Comparison of ENCODE assay signal across 17 cellular contexts in genomic region chr3:194194051-194194756, GRCh38. TPM values are rescaled to one million over a fixed set of nuclear protein-coding genes. Genes with fewer than 3 reads are reported as not detected.
DNase-seq lines count a peak whose midpoint lies in the region; ATAC-seq and TF ChIP-seq lines count a peak whose summit lies in the region.
"Had no signal": no experiment of that assay in that cellular context is flagged by ENCODE, and none has a peak within 500 bp of the region (broad histone marks: within the 10 kb centered on the region; RNA-seq: fewer than 3 reads in every experiment).

No MANE protein-coding gene starts in this region.

- H3K36me3 Mint-ChIP-seq in activated B cell treated with CpG ODN at 0.5 μM for 24 hours (ENCODE audit: low read depth): no peaks in the 10 kb centered on the region

- peaks cover 3% of the 10 kb centered on the region for H3K27me3 Mint-ChIP-seq in activated B cell treated with CpG ODN at 0.5 μM for 24 hours

- CTCF ChIA-PET in activated B cell treated with CpG ODN at 0.5 μM for 24 hours (lab: Charles Lee): interaction anchor here (0.9 kb wide), 1 partner anchor 122 kb away, joined by 3 read pairs; no protein-coding TSS in a partner anchor

- DNase-seq in activated CD4-positive, CD25-positive, alpha-beta regulatory T cell treated with anti-CD3 and anti-CD28 coated beads, Interleukin-2, amount 50 U/mL, for 72 hours: no peak
- peak; percentile 21 for DNase-seq in activated B cell treated with CpG ODN at 0.5 μM for 24 hours
- DNase-seq in cerebellar cortex (ENCODE audit: low spot score): no peak
- no peak for DNase-seq in NCI-H2171 treated with DMSO at 0.1 percent for 48 hours (lab: John Stamatoyannopoulos, UW)
- DNase-seq: activated naive CD4-positive, alpha-beta T cell; central memory CD4-positive, alpha-beta T cell; heart right ventricle; NCI-H1417; NCI-H524 treated with DMSO at 0.1 percent for 48 hours; trophoblast cell had no signal

- H3K4me1 ChIP-seq in parathyroid adenoma: peaks cover 37% of the 10 kb centered on the region
- H3K4me1 ChIP-seq: SJSA1 had no signal

- H3K27ac Mint-ChIP-seq in activated B cell treated with CpG ODN at 0.5 μM for 24 hours: peak overlapping the region; percentile 74

- peak overlapping the region; percentile 29 for H3K4me3 Mint-ChIP-seq in activated B cell treated with CpG ODN at 0.5 μM for 24 hours

- H2AFZ ChIP-seq in parathyroid adenoma: peak overlapping the region; percentile 51

- H3K9me3 Mint-ChIP-seq in activated B cell treated with CpG ODN at 0.5 μM for 24 hours: no peaks in the 10 kb centered on the region

- H3K36me3 ChIP-seq in parathyroid adenoma (ENCODE audit: control insufficient read depth, insufficient read depth, low read length): no peaks in the 10 kb centered on the region
- H3K36me3 ChIP-seq: heart right ventricle, neutrophil, SJSA1 had no signal

- H3K79me2 ChIP-seq in parathyroid adenoma: no peaks in the 10 kb centered on the region

- H3K9ac ChIP-seq in parathyroid adenoma: no peak overlapping the region

- intact Hi-C loops in activated B cell treated with CpG ODN at 0.5 μM for 24 hours (cut with micrococcal nuclease): loop anchor here (2.0 kb wide), 1 partner anchor 223 kb away; no protein-coding TSS in a partner anchor

- POLR2A ChIA-PET in activated B cell treated with CpG ODN at 0.5 μM for 24 hours (lab: Charles Lee): no interaction called here

- ATAC-seq in activated CD4-positive, CD25-positive, alpha-beta regulatory T cell treated with anti-CD3 and anti-CD28 coated beads, Interleukin-2, amount 50 U/mL, for 24 hours: peak; percentile 41 to 46
- ATAC-seq in HG02610 (IDR thresholded peaks at IDR 0.05; ENCODE audit: unreplicated experiment) (peak; percentile 58), activated B cell treated with CpG ODN at 0.5 μM for 24 hours (ENCODE audit: low read depth) (peak; percentile 91), HG03521 (IDR thresholded peaks at IDR 0.05; ENCODE audit: unreplicated experiment) (no peak)

- no peak overlapping the region for H3K4me2 ChIP-seq in parathyroid adenoma (ENCODE audit: low read length)

- no peak overlapping the region for H3K4me3 ChIP-seq in parathyroid adenoma (ENCODE audit: low read depth, low read length)
- H3K4me3 ChIP-seq: heart right ventricle, SJSA1, skin epidermis had no signal

- no peak overlapping the region for H3K27ac ChIP-seq in parathyroid adenoma
- H3K27ac ChIP-seq: heart right ventricle, neutrophil, SJSA1, skin epidermis had no signal

- no peaks in the 10 kb centered on the region for H3K27me3 ChIP-seq in parathyroid adenoma (ENCODE audit: control insufficient read depth, insufficient read depth, low read length)
- H3K27me3 ChIP-seq: SJSA1 had no signal

- no peak for TF ChIP-seq CTCF in activated B cell treated with CpG ODN at 0.5 μM for 24 hours (IDR thresholded peaks at IDR 0.05)
- no peak for TF ChIP-seq CTCF in parathyroid adenoma (IDR thresholded peaks at IDR 0.05)

- peaks cover 34% of the 10 kb centered on the region for H3K4me1 Mint-ChIP-seq in activated B cell treated with CpG ODN at 0.5 μM for 24 hours

- no peaks in the 10 kb centered on the region for H3K9me3 ChIP-seq in parathyroid adenoma (ENCODE audit: control insufficient read depth, low read length)
- H3K9me3 ChIP-seq: neutrophil, SJSA1 had no signal

RNA-seq across cellular contexts. Expression of gene HES1, which starts 58.3 kb away (rescaled TPM):
- 5.0 and 5.9 TPM in 2 replicates for total RNA-seq in activated B cell treated with CpG ODN at 0.5 μM for 24 hours
